5 cellular contexts compared by ENCODE assay signal in the genomic region with DNA sequence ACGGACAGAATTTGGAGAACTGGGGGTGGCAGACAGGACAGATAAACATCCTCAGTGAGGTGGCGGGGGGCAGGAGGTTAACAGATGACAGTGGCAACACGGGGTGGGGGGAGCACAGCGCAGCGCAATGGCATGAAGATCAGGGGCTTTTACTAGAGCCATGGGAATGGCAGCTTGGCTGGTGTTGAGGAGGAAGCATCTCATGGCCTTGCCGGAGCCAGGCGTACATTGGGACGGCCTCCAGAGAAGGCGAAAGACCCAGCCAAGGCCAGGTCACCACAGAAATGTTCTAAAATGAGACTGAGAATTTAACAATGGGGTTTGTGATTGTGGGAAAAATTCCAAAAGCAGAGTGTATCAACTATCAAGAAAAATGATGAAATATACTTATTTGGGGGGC.
"Had no signal": no experiment of that assay in that cellular context is flagged by ENCODE, and none has a peak within 500 bp of the region (broad histone marks: within the 10 kb centered on the region; RNA-seq: fewer than 3 reads in every experiment).

No MANE protein-coding gene starts in this region.

- H3K27ac ChIP-seq: HL-60 had no signal

- H3K27ac Mint-ChIP-seq: IgD-negative memory B cell had no signal

- H3K27me3 Mint-ChIP-seq: IgD-negative memory B cell had no signal

- H3K4me3 ChIP-seq: K562 had no signal

- H3K4me1 Mint-ChIP-seq: IgD-negative memory B cell had no signal

- DNase-seq: IMR-90, KBM-7 had no signal
